ENCODE assay signal across 18 cellular contexts in genomic region chr17:64092952-64093451, GRCh38. TPM values are rescaled to one million over a fixed set of nuclear protein-coding genes. Genes with fewer than 3 reads are reported as not detected.
DNase-seq lines count a peak whose midpoint lies in the region; ATAC-seq, FAIRE-seq and TF ChIP-seq lines count a peak whose summit lies in the region.
"Had no signal": no experiment of that assay in that cellular context is flagged by ENCODE, and none has a peak within 500 bp of the region (broad histone marks: within the 10 kb centered on the region; RNA-seq: fewer than 3 reads in every experiment).

No MANE protein-coding gene starts in this region.

- no peak for DNase-seq in activated CD4-positive, alpha-beta T cell treated with anti-CD3 and anti-CD28 coated beads, Interleukin-2, amount 10 ng/mL, durations not matched to agents 7 days and 5 days
- DNase-seq in activated CD4-positive, alpha-beta T cell treated with anti-CD3 and anti-CD28 coated beads, Interleukin-2, amount 50 U/mL, for 48 hours = no peak
- peak; percentile 54 for DNase-seq in NCI-H2171 treated with DMSO at 0.1 percent for 48 hours (lab: John Stamatoyannopoulos, UW)
- no peak for DNase-seq in GM12878 (ENCODE audit: low read depth, low spot score)
- no peak for DNase-seq in progenitor cell of endocrine pancreas (ENCODE audit: low spot score, unreplicated experiment)
- no peak for DNase-seq in frontal cortex (ENCODE audit: low spot score in 2 of 2)
- DNase-seq in HT-29 (ENCODE audit: low spot score) = no peak
- no peak for DNase-seq in iPS-NIHi11 (ENCODE audit: low spot score)
- DNase-seq: activated gamma-delta T cell, Caco-2, dorsolateral prefrontal cortex, NCI-H526 treated with DMSO at 0.1 percent for 48 hours, sigmoid colon had no signal

- in situ Hi-C loops in GM12878 (cut with MboI) = no loop called here

- peaks cover 42% of the 10 kb centered on the region for H3K4me1 ChIP-seq in GM12878 (ENCODE audit: control insufficient read depth, insufficient read depth, low read length)

- TF ChIP-seq EP300 in GM12878 (IDR thresholded peaks at IDR 0.05; ENCODE audit: borderline replicate concordance in 1 of 2, control insufficient read depth in 1 of 2, low read depth in 2 of 2, low read length in 2 of 2) = no peak

- H3K27me3 Mint-ChIP-seq in activated CD4-positive, alpha-beta T cell treated with anti-CD3 and anti-CD28 coated beads, Interleukin-2, amount 10 ng/mL, durations not matched to agents 7 days and 5 days = no peaks in the 10 kb centered on the region
- H3K27me3 Mint-ChIP-seq in progenitor cell of endocrine pancreas = no peaks in the 10 kb centered on the region
- H3K27me3 Mint-ChIP-seq: brain; stimulated activated memory B cell treated with anti-CD40 and anti-IgM and Interleukin-4, amounts not matched to agents 10 μg/mL and 1 μg/mL and 100 μg/mL, for 72 hours had no signal

- peaks cover 0 to 11% of the 10 kb centered on the region in 2 experiments; a peak in 1 of 4 replicates for H3K36me3 ChIP-seq in GM12878 (ENCODE audit: control insufficient read depth in 2 of 2, insufficient read depth in 2 of 2, low read length in 1 of 2)

- no TSS peak for BruUV-seq in GM12878 (replicated peaks; lab: Mats Ljungman, UMichigan)

- no peaks in the 10 kb centered on the region for H3K9me3 ChIP-seq in GM12878 (replicated peaks; ENCODE audit: control insufficient read depth, insufficient read depth, low read length)
- H3K9me3 ChIP-seq: Caco-2, sigmoid colon had no signal

- H3K27me3 ChIP-seq in GM12878 (replicated peaks in 1 of 2; ENCODE audit: control insufficient read depth in 2 of 2, insufficient read depth in 2 of 2, low read length in 1 of 2) = no peaks in the 10 kb centered on the region
- H3K27me3 ChIP-seq: dorsolateral prefrontal cortex, sigmoid colon had no signal

- H3K4me3 ChIP-seq in GM12878 = no peak overlapping the region
- H3K4me3 ChIP-seq: dorsolateral prefrontal cortex, sigmoid colon had no signal

- no peaks in the 10 kb centered on the region for H3K9me3 Mint-ChIP-seq in activated CD4-positive, alpha-beta T cell treated with anti-CD3 and anti-CD28 coated beads, Interleukin-2, amount 10 ng/mL, durations not matched to agents 7 days and 5 days
- H3K9me3 Mint-ChIP-seq in progenitor cell of endocrine pancreas (ENCODE audit: low read depth) = no peaks in the 10 kb centered on the region
- H3K9me3 Mint-ChIP-seq: brain; neural crest cell; stimulated activated memory B cell treated with anti-CD40 and anti-IgM and Interleukin-4, amounts not matched to agents 10 μg/mL and 1 μg/mL and 100 μg/mL, for 72 hours had no signal

- peak overlapping the region; percentile 5 for H3K4me2 ChIP-seq in GM12878 (ENCODE audit: control insufficient read depth, insufficient read depth)

- TF ChIP-seq CTCF in GM12878 (IDR thresholded peaks at IDR 0.05 in 2 of 3, conservative IDR thresholded peaks at IDR 0.05 in 1 of 3; ENCODE audit: control insufficient read depth in 2 of 3, extremely low read depth in 1 of 3, insufficient read depth in 1 of 3, low read depth in 3 of 3, low read length in 3 of 3) (no peak), progenitor cell of endocrine pancreas (IDR thresholded peaks at IDR 0.05; ENCODE audit: unreplicated experiment) (no peak)

- RAD21 ChIA-PET in GM12878 (lab: Charles Lee; ENCODE audit: unreplicated experiment) = interaction anchor here (0.7 to 1.1 kb wide), 3 partner anchors 13 to 189 kb away, joined by 3 to 5 read pairs (median 3); no protein-coding TSS in a partner anchor

- no peak overlapping the region for H3K4me3 Mint-ChIP-seq in activated CD4-positive, alpha-beta T cell treated with anti-CD3 and anti-CD28 coated beads, Interleukin-2, amount 10 ng/mL, durations not matched to agents 7 days and 5 days
- H3K4me3 Mint-ChIP-seq in progenitor cell of endocrine pancreas (ENCODE audit: low read depth) = no peak overlapping the region
- H3K4me3 Mint-ChIP-seq: brain; neural crest cell; stimulated activated memory B cell treated with anti-CD40 and anti-IgM and Interleukin-4, amounts not matched to agents 10 μg/mL and 1 μg/mL and 100 μg/mL, for 72 hours had no signal

- POLR2A ChIA-PET in activated CD4-positive, alpha-beta T cell treated with anti-CD3 and anti-CD28 coated beads, Interleukin-2, amount 10 ng/mL, durations not matched to agents 7 days and 5 days (lab: Charles Lee) = interaction anchor here (0.7 kb wide), 1 partner anchor 10 kb away, joined by 3 read pairs; no protein-coding TSS in a partner anchor
- POLR2A ChIA-PET in GM12878 (lab: Charles Lee) = interaction anchor here (1.3 to 1.8 kb wide), 4 partner anchors 11 to 50 kb away, joined by 3 to 7 read pairs (median 4); no protein-coding TSS in a partner anchor

- ATAC-seq in GM12878 = no peak

- no peak for TF ChIP-seq RAD21 in GM12878 (IDR thresholded peaks at IDR 0.05; ENCODE audit: insufficient read depth, low read depth, low read length)

- intact Hi-C loops in GM12878 (cut with micrococcal nuclease; ENCODE audit: unreplicated experiment) = no loop called here

- 0 out of 2 replicates have a peak overlapping the region, but pooled peaks have one; percentile 8 for H3K27ac ChIP-seq in GM12878 (ENCODE audit: control insufficient read depth, insufficient read depth)
- H3K27ac ChIP-seq: dorsolateral prefrontal cortex, RWPE1, sigmoid colon had no signal

- peaks cover 71% of the 10 kb centered on the region for H3K36me3 Mint-ChIP-seq in activated CD4-positive, alpha-beta T cell treated with anti-CD3 and anti-CD28 coated beads, Interleukin-2, amount 10 ng/mL, durations not matched to agents 7 days and 5 days (ENCODE audit: low read depth)
- peaks cover 24% of the 10 kb centered on the region for H3K36me3 Mint-ChIP-seq in progenitor cell of endocrine pancreas (ENCODE audit: insufficient read depth)

- no peak for TF ChIP-seq POLR2A in GM12878 (IDR thresholded peaks at IDR 0.05; ENCODE audit: low read depth, low read length)

- SMC1A ChIA-PET in GM12878 (lab: Charles Lee; ENCODE audit: uncharacterized antibody, unreplicated experiment) = interaction anchor here (0.9 to 4.2 kb wide), 9 partner anchors 11 to 41 kb away, joined by 3 to 23 read pairs (median 5); no protein-coding TSS in a partner anchor

- H3K27ac Mint-ChIP-seq in activated CD4-positive, alpha-beta T cell treated with anti-CD3 and anti-CD28 coated beads, Interleukin-2, amount 10 ng/mL, durations not matched to agents 7 days and 5 days = peak overlapping the region; percentile 43
- peak overlapping the region; percentile 69 for H3K27ac Mint-ChIP-seq in progenitor cell of endocrine pancreas
- H3K27ac Mint-ChIP-seq: stimulated activated memory B cell treated with anti-CD40 and anti-IgM and Interleukin-4, amounts not matched to agents 10 μg/mL and 1 μg/mL and 100 μg/mL, for 72 hours had no signal

- no peaks in the 10 kb centered on the region for H4K20me1 ChIP-seq in GM12878 (ENCODE audit: control insufficient read depth, insufficient read depth)

- H2AFZ ChIP-seq in GM12878 (ENCODE audit: control insufficient read depth, low read depth, low read length) = no peak overlapping the region

- CTCF ChIA-PET in activated CD4-positive, alpha-beta T cell treated with anti-CD3 and anti-CD28 coated beads, Interleukin-2, amount 10 ng/mL, durations not matched to agents 7 days and 5 days (lab: Charles Lee) = interaction anchor here (0.8 to 1.7 kb wide), 5 partner anchors 10 to 74 kb away, joined by 3 to 5 read pairs (median 5); no protein-coding TSS in a partner anchor
- CTCF ChIA-PET in GM12878 (lab: Yijun Ruan, JAX) = interaction anchor here (0.6 to 1.5 kb wide), 10 partner anchors 11 to 204 kb away, joined by 3 to 5 read pairs (median 4); no protein-coding TSS in a partner anchor

- no peak overlapping the region for H3K9ac ChIP-seq in GM12878 (ENCODE audit: control insufficient read depth, insufficient read depth, low read length)

- no peaks in the 10 kb centered on the region; the same call in none of the 2 replicates for H3K79me2 ChIP-seq in GM12878 (ENCODE audit: control insufficient read depth, insufficient read depth, low read length)

- H3K4me1 Mint-ChIP-seq in activated CD4-positive, alpha-beta T cell treated with anti-CD3 and anti-CD28 coated beads, Interleukin-2, amount 10 ng/mL, durations not matched to agents 7 days and 5 days = peaks cover 79% of the 10 kb centered on the region
- peaks cover 29% of the 10 kb centered on the region for H3K4me1 Mint-ChIP-seq in progenitor cell of endocrine pancreas (ENCODE audit: low read depth)

- FAIRE-seq in GM12878 (lab: Jason Lieb, UNC) (no peak), frontal cortex (lab: Jason Lieb, UNC) (no peak)
- FAIRE-seq: H1 had no signal

- WGBS in GM12878 (ENCODE audit: insufficient coverage, insufficient replicate concordance, low lambda C conversion rate, missing lambda C conversion rate) = 39% methylated on average over 4 of the region's 4 CpGs

TF ChIP-seq in GM12878, 131 proteins besides CTCF, POLR2A, EP300 and RAD21:
- TF ChIP-seq POLR2AphosphoS2 (IDR thresholded peaks at IDR 0.05; ENCODE audit: low read depth, low read length) (no peak), HCFC1 (IDR thresholded peaks at IDR 0.05; ENCODE audit: low read length) (no peak), ZBED1 (IDR thresholded peaks at IDR 0.05; ENCODE audit: borderline replicate concordance) (no peak)

RNA-seq across cellular contexts. Expression of gene ERN1, which starts 36.9 kb away (rescaled TPM):
- total RNA-seq in activated CD4-positive, alpha-beta T cell treated with anti-CD3 and anti-CD28 coated beads, Interleukin-2, amount 10 ng/mL, durations not matched to agents 7 days and 5 days = 10 to 100 TPM; 50.1 to 57.5 TPM
- total RNA-seq in GM12878 (2013; cell fraction: nucleolus; rRNA removed) = 60.0 and 65.4 TPM in 2 replicates
- 7.5 and 10.8 TPM in 2 replicates for total RNA-seq in GM12878 (2014; rRNA removed)
- total RNA-seq in GM12878 (2014; rRNA removed; fragmentation: Illumina TruSeq; extraction: Trizol) = 6.4 and 7.6 TPM in 2 replicates
- total RNA-seq in GM12878 (2021) = 16.8 and 17.1 TPM in 2 replicates
- polyA plus RNA-seq in GM12878 (2011; ENCODE audit: low read depth) = 11.6 TPM
- 6.4 and 7.3 TPM in 2 replicates for polyA plus RNA-seq in GM12878 (2011; rRNA removed)
- polyA plus RNA-seq in GM12878 (2011; cell fraction: cytosol; rRNA removed) = 5.5 and 5.6 TPM in 2 replicates
- 14.1 and 15.5 TPM in 2 replicates for polyA plus RNA-seq in GM12878 (2011; cell fraction: nucleus; rRNA removed)
- 9.2 and 15.8 TPM in 2 replicates for polyA plus RNA-seq in GM12878 (2012)
- polyA plus RNA-seq in GM12878 (2014; fragmentation: Illumina TruSeq; extraction: Trizol) = 6.5 and 6.7 TPM in 2 replicates
- 1 to 10 TPM; 2.6 to 3.4 TPM for polyA plus RNA-seq in GM12878 (2014; fragmentation: Nextera tagmentation; extraction: Ambion mirVana)
- polyA plus RNA-seq in GM12878 (2014; rRNA removed) = 7.7 and 10.7 TPM in 2 replicates
- polyA plus RNA-seq in GM12878 (2016; fragmentation: Nextera tagmentation; extraction: Ambion mirVana) = 10 to 100 TPM; 17.9 to 19.2 TPM
- 10.5 and 16.0 TPM in 2 replicates for polyA minus RNA-seq in GM12878 (2011; rRNA and poly(A)+ RNA removed)
- polyA minus RNA-seq in GM12878 (2011; cell fraction: cytosol; rRNA and poly(A)+ RNA removed) = 2.0 and 3.5 TPM in 2 replicates
- polyA minus RNA-seq in GM12878 (2011; cell fraction: nucleus; rRNA and poly(A)+ RNA removed) = 10.5 and 17.7 TPM in 2 replicates
- 39.4 and 43.1 TPM in 2 replicates for total RNA-seq in progenitor cell of endocrine pancreas
- total RNA-seq in frontal cortex = 3.7 TPM
- 6.9 and 7.3 TPM in 2 replicates for total RNA-seq in HT-29 (2014; rRNA removed; shearing (Covaris generic))
